ENCODE assay signal across 23 cellular contexts in genomic region chr6:138215071-138215470, GRCh38. TPM values are rescaled to one million over a fixed set of nuclear protein-coding genes. Genes with fewer than 3 reads are reported as not detected.
A peak's percentile ranks its signal among the peaks of the same experiment; 100 is the strongest.
DNase-seq lines count a peak whose midpoint lies in the region; ATAC-seq, FAIRE-seq and TF ChIP-seq lines count a peak whose summit lies in the region.
"Had no signal": no experiment of that assay in that cellular context is flagged by ENCODE, and none has a peak within 500 bp of the region (broad histone marks: within the 10 kb centered on the region; RNA-seq: fewer than 3 reads in every experiment).

No MANE protein-coding gene starts in this region.

- no peak overlapping the region for H3K4me3 ChIP-seq in pancreas
- no peak overlapping the region for H3K4me3 ChIP-seq in stomach
- H3K4me3 ChIP-seq: BLaER1 had no signal

- no peak for TF ChIP-seq POLR2A in stomach (IDR thresholded peaks at IDR 0.05)

- WGBS in pancreas, 2 donors, result 23 to 29% methylated on average over 6 of the region's 6 CpGs
- 24 to 47% (median 33%) methylated on average over 6 of the region's 6 CpGs for WGBS in stomach, 5 donors

- H3K4me1 ChIP-seq in pancreas (peaks cover 0 to 3% (median 0%) of the 10 kb centered on the region in 3 donors), stomach (peaks cover 0 to 26% (median 12%) of the 10 kb centered on the region in 4 donors)
- H3K4me1 ChIP-seq: BLaER1 had no signal

- ATAC-seq in left colon (peak; percentile 71), pancreas (peak in 3 of 4 donors; percentile 44 to 75 (median 58)), HG03175 (IDR thresholded peaks at IDR 0.05; ENCODE audit: unreplicated experiment) (no peak)
- ATAC-seq: HCT116 had no signal

- H3K36me3 ChIP-seq in pancreas (no peaks in the 10 kb centered on the region), stomach (no peaks in the 10 kb centered on the region)
- H3K36me3 ChIP-seq: BLaER1 had no signal

- H3K27me3 ChIP-seq in pancreas, result no peaks in the 10 kb centered on the region
- H3K27me3 ChIP-seq in stomach, result no peaks in the 10 kb centered on the region
- H3K27me3 ChIP-seq: BLaER1 had no signal

- DNase-seq in OCI-M1 (lab: John Stamatoyannopoulos, UW) (peak; percentile 49), left colon (peak; percentile 58 to 63), pancreas (no peak), stomach (peak; percentile 85), NCI-H82 (lab: John Stamatoyannopoulos, UW) (no peak), HT-29 (ENCODE audit: low spot score) (no peak)
- no peak for DNase-seq in stimulated activated CD4-positive, alpha-beta T cell treated with anti-CD3 and anti-CD28 coated beads, Interleukin-4, amount 100 ng/mL, for 1 hour
- DNase-seq: 8988T; CD4-positive, alpha-beta memory T cell; DMS153; DMS79; GDM1; GOT3; H7; HFFc6 had no signal

- intact Hi-C loops in left colon (cut with DNase I, micrococcal nuclease) (no loop called here), pancreas (cut with DNase I) (no loop called here), stomach (cut with DNase I; ENCODE audit: low total_unique reads) (no loop called here)

- H3K9me3 ChIP-seq in pancreas (no peaks in the 10 kb centered on the region), stomach (no peaks in the 10 kb centered on the region)
- H3K9me3 ChIP-seq: BLaER1 had no signal

- no peak for TF ChIP-seq CTCF in pancreas (IDR thresholded peaks at IDR 0.05)
- no peak for TF ChIP-seq CTCF in stomach (IDR thresholded peaks at IDR 0.05)

- H3K27ac ChIP-seq in pancreas (no peak overlapping the region), stomach (peak overlapping the region in 3 of 5 donors; percentile 18 to 21 (median 18))
- H3K27ac ChIP-seq: BLaER1 had no signal

- FAIRE-seq in pancreas (lab: Jason Lieb, UNC), result no peak
- FAIRE-seq: GM12892 had no signal

- TF ChIP-seq EP300 in stomach (IDR thresholded peaks at IDR 0.05), result no peak

RNA-seq across cellular contexts. Expression of gene PBOV1, which starts 3.2 kb away (rescaled TPM):
- total RNA-seq in left colon (not detected), pancreas (not detected), stomach (not detected)
- polyA plus RNA-seq in pancreas (not detected), stomach (not detected)
- total RNA-seq in HT-29 (2014; rRNA removed; shearing (Covaris generic)), result not detected in 2 replicates
- total RNA-seq: A673; CD4-positive, alpha-beta memory T cell; Daoy; H7; HFFc6 had no signal
- polyA plus RNA-seq: AG04450; CD14-positive monocyte; CD4-positive, alpha-beta memory T cell had no signal

RNA-seq across cellular contexts. Expression of gene ARFGEF3, which starts 53.3 kb away (rescaled TPM):
- 10 to 100 TPM; 19.1 to 24.8 TPM for total RNA-seq in left colon
- total RNA-seq in pancreas, result 10 to 100 TPM; 13.7 to 19.0 (median 16.4) TPM
- 1 to 10 TPM; 4.8 to 9.7 TPM for polyA plus RNA-seq in pancreas
- total RNA-seq in stomach, result 10 to 100 TPM; 13.0 to 44.6 (median 32.1) TPM
- 1 to 10 TPM; 3.2 to 5.2 (median 4.3) TPM for polyA plus RNA-seq in stomach
- total RNA-seq in HT-29 (2014; rRNA removed; shearing (Covaris generic)), result 8.7 and 10.0 TPM in 2 replicates
- polyA plus RNA-seq: CD14-positive monocyte; CD4-positive, alpha-beta memory T cell had no signal

Comparison
In these comparisons a context has a peak if more than half of its experiments do, and no peak if none do; other contexts are left out.
1. DNase-seq: peak in OCI-M1 (single experiment), left colon (2 of 2) and stomach (single experiment); none in pancreas (0 of 6), stimulated activated CD4-positive, alpha-beta T cell treated with anti-CD3 and anti-CD28 coated beads, Interleukin-4, amount 100 ng/mL, for 1 hour (single experiment), NCI-H82 (single experiment) and HT-29 (single experiment).
2. H3K27ac ChIP-seq: peak in stomach (3 of 5); none in pancreas (0 of 4).